Comparison of ENCODE assay signal across 20 cellular contexts in genomic region chr5:171445910-171446516, GRCh38. TPM values are rescaled to one million over a fixed set of nuclear protein-coding genes. Genes with fewer than 3 reads are reported as not detected.
A peak's percentile ranks its signal among the peaks of the same experiment; 100 is the strongest.
DNase-seq lines count a peak whose midpoint lies in the region; ATAC-seq and TF ChIP-seq lines count a peak whose summit lies in the region.
"Had no signal": no experiment of that assay in that cellular context is flagged by ENCODE, and none has a peak within 500 bp of the region (broad histone marks: within the 10 kb centered on the region; RNA-seq: fewer than 3 reads in every experiment).

No MANE protein-coding gene starts in this region.

- peaks cover 29% of the 10 kb centered on the region for H3K4me1 Mint-ChIP-seq in HFFc6 (ENCODE audit: low read depth)

- peak; percentile 53 for DNase-seq in HFFc6
- peak; percentile 84 to 86 for DNase-seq in fibroblast of lung (ENCODE audit: low read depth in 2 of 2)
- peak in 1 of 2 donors; percentile 46 for DNase-seq in left lung
- DNase-seq in superior temporal gyrus (ENCODE audit: extremely low spot score), result peak; percentile 47
- DNase-seq in NCI-H524 (lab: John Stamatoyannopoulos, UW), result no peak
- DNase-seq in DMS53 (lab: John Stamatoyannopoulos, UW), result no peak
- no peak for DNase-seq in mucosa of descending colon
- DNase-seq: activated naive CD4-positive, alpha-beta T cell treated with anti-CD3 and anti-CD28 coated beads, Interleukin-2, amount 50 U/mL, for 16 hours; cerebellar nuclear complex; DMS153; glutamatergic neuron; islet precursor cell; NCI-H146; NCI-H345; SHP77 treated with DMSO at 0.1 percent for 48 hours; stimulated activated CD4-positive, alpha-beta T cell treated with anti-CD3 and anti-CD28 coated beads, Interleukin-12 subunit alpha, Interleukin-12 subunit beta, amount 100 ng/mL, for 4 hours; T-helper 2 cell had no signal

- H3K4me1 ChIP-seq in fibroblast of lung (ENCODE audit: control insufficient read depth, extremely low read depth, insufficient read depth, low read length) (peaks cover 11% of the 10 kb centered on the region), left lung (no peaks in the 10 kb centered on the region), mucosa of descending colon (ENCODE audit: low read depth) (no peaks in the 10 kb centered on the region)
- H3K4me1 ChIP-seq: BLaER1 had no signal

- no peaks in the 10 kb centered on the region for H3K9me3 Mint-ChIP-seq in HFFc6

- intact Hi-C loops in left lung (cut with DNase I), result no loop called here
- intact Hi-C loops in mucosa of descending colon (cut with DNase I, micrococcal nuclease), result no loop called here

- H2AFZ ChIP-seq in fibroblast of lung (ENCODE audit: low read length), result no peak overlapping the region

- peak overlapping the region; percentile 15; the same call in 1 of the 2 replicates for H3K27ac Mint-ChIP-seq in HFFc6

- no peaks in the 10 kb centered on the region for H3K36me3 Mint-ChIP-seq in HFFc6 (ENCODE audit: low read depth)

- H4K20me1 ChIP-seq in fibroblast of lung (ENCODE audit: control insufficient read depth, extremely low read depth, insufficient read depth, low read length), result no peaks in the 10 kb centered on the region
- H4K20me1 ChIP-seq: BLaER1 had no signal

- no peaks in the 10 kb centered on the region for H3K79me2 ChIP-seq in fibroblast of lung (ENCODE audit: control insufficient read depth, insufficient read depth, low read length)

- H3K9me3 ChIP-seq in fibroblast of lung (ENCODE audit: control insufficient read depth, insufficient read depth, low read depth, low read length) (no peaks in the 10 kb centered on the region), left lung (no peaks in the 10 kb centered on the region), mucosa of descending colon (no peaks in the 10 kb centered on the region)
- H3K9me3 ChIP-seq: BLaER1, ovary had no signal

- H3K27me3 Mint-ChIP-seq in HFFc6 (ENCODE audit: insufficient read depth), result peaks cover 14% of the 10 kb centered on the region

- H3K4me3 Mint-ChIP-seq in HFFc6, result no peak overlapping the region

- TF ChIP-seq CTCF in HFFc6 (IDR thresholded peaks at IDR 0.05) (no peak), fibroblast of lung (conservative IDR thresholded peaks at IDR 0.05 in 1 of 2, IDR thresholded peaks at IDR 0.05 in 1 of 2; ENCODE audit: low read depth in 1 of 2, low read length in 2 of 2) (no peak), left lung (IDR thresholded peaks at IDR 0.05) (no peak), mucosa of descending colon (IDR thresholded peaks at IDR 0.05) (no peak)

- no peak overlapping the region for H3K4me3 ChIP-seq in fibroblast of lung (replicated peaks in 1 of 4; ENCODE audit: control extremely low read depth in 1 of 4, insufficient read depth in 1 of 4, low read depth in 3 of 4, low read length in 4 of 4)
- H3K4me3 ChIP-seq in left lung, result no peak overlapping the region
- H3K4me3 ChIP-seq in mucosa of descending colon, result no peak overlapping the region
- H3K4me3 ChIP-seq: BLaER1, ovary had no signal

- H3K4me2 ChIP-seq in fibroblast of lung (ENCODE audit: extremely low read depth, insufficient read depth, low read length), result no peak overlapping the region
- H3K4me2 ChIP-seq: BLaER1 had no signal

- H3K36me3 ChIP-seq in fibroblast of lung (ENCODE audit: control insufficient read depth, insufficient read depth, low read length) (no peaks in the 10 kb centered on the region), left lung (no peaks in the 10 kb centered on the region), mucosa of descending colon (ENCODE audit: low read depth) (no peaks in the 10 kb centered on the region)
- H3K36me3 ChIP-seq: BLaER1, ovary had no signal

- ATAC-seq in left lung (peak; percentile 15), HG02610 (IDR thresholded peaks at IDR 0.05; ENCODE audit: unreplicated experiment) (no peak), mucosa of descending colon (no peak)

- no peaks in the 10 kb centered on the region for H3K27me3 ChIP-seq in fibroblast of lung (ENCODE audit: control insufficient read depth, insufficient read depth, low read length)
- peaks cover 0 to 19% of the 10 kb centered on the region in 2 donors for H3K27me3 ChIP-seq in left lung
- H3K27me3 ChIP-seq: ovary had no signal

- H3K9ac ChIP-seq in fibroblast of lung (ENCODE audit: insufficient read depth, low read length), result no peak overlapping the region
- H3K9ac ChIP-seq: BLaER1 had no signal

- H3K27ac ChIP-seq in fibroblast of lung (ENCODE audit: insufficient read depth, low read length) (no peak overlapping the region), left lung (no peak overlapping the region)
- H3K27ac ChIP-seq: BLaER1, ovary had no signal

RNA-seq across cellular contexts. Expression of gene FGF18, which starts 26.6 kb away (rescaled TPM):
- total RNA-seq in HFFc6 (2021; fragmentation: NEBNext Ultra II Directional; extraction: Animal tissue kit (Norgen Biotek cat#: 25700)), result under 1 TPM in 2 of 6 experiments, not detected in 4; 0.16 to 0.17 TPM
- total RNA-seq in fibroblast of lung (8.0 and 19.3 TPM in 2 replicates), left lung (1 to 10 TPM; 2.3 to 3.1 TPM), mucosa of descending colon (under 1 TPM in 2 of 3 donors, not detected in 1; 0.16 to 0.63 TPM)
- 0.33 and 2.0 TPM in 2 replicates for polyA plus RNA-seq in fibroblast of lung
- polyA plus RNA-seq in fibroblast of lung (2012), result 0.49 and 3.6 TPM in 2 replicates
- 2.6 TPM in 1 of 2 replicates, not detected in the other for polyA minus RNA-seq in fibroblast of lung (ENCODE audit: low replicate concordance)

RNA-seq across cellular contexts. Expression of gene NPM1, which starts 58.4 kb away (rescaled TPM):
- total RNA-seq in HFFc6 (2021; fragmentation: NEBNext Ultra II Directional; extraction: Animal tissue kit (Norgen Biotek cat#: 25700)), result 1,000 to 10,000 TPM; 1,557 to 2,328 (median 1,897) TPM
- total RNA-seq in fibroblast of lung (1,067 and 1,412 TPM in 2 replicates), left lung (100 to 1,000 TPM; 580 to 727 TPM), mucosa of descending colon (100 to 1,000 TPM; 404 to 623 (median 596) TPM)
- polyA plus RNA-seq in fibroblast of lung, result 4,158 and 5,062 TPM in 2 replicates
- polyA plus RNA-seq in fibroblast of lung (2012), result 2,217 and 3,001 TPM in 2 replicates
- polyA minus RNA-seq in fibroblast of lung (ENCODE audit: low replicate concordance), result 359 and 452 TPM in 2 replicates

Comparison
In these comparisons a context has a peak if more than half of its experiments do, and no peak if none do; other contexts are left out.
1. DNase-seq: peak in HFFc6 (single experiment), fibroblast of lung (2 of 2) and superior temporal gyrus (single experiment); none in NCI-H524 (0 of 2), DMS53 (single experiment) and mucosa of descending colon (0 of 3).